In genomic region chr3:53890726-53891499, GRCh38 we compare ENCODE assay signal across 8 cellular contexts. TPM values are rescaled to one million over a fixed set of nuclear protein-coding genes. Genes with fewer than 3 reads are reported as not detected.
DNase-seq lines count a peak whose midpoint lies in the region; FAIRE-seq and TF ChIP-seq lines count a peak whose summit lies in the region.

No MANE protein-coding gene starts in this region.

- H3K9me3 Mint-ChIP-seq in H9, result no peaks in the 10 kb centered on the region; a peak in 1 of 5 replicates
- H3K9me3 Mint-ChIP-seq in brain, result peaks cover 0 to 6% (median 3%) of the 10 kb centered on the region in 5 experiments

- H2BK120ac ChIP-seq in H9 (ENCODE audit: low read depth, low read length, poor library complexity, severe bottlenecking), result peak overlapping the region; percentile 91

- H3K4ac ChIP-seq in H9 (ENCODE audit: low read depth, low read length), result peak overlapping the region; percentile 80; the same call in 1 of the 2 replicates

- H3K23me2 ChIP-seq in H9 (ENCODE audit: insufficient read length, low read depth, low read length, poor library complexity, severe bottlenecking), result peaks cover 12% of the 10 kb centered on the region

- no peak overlapping the region for H3K23ac ChIP-seq in H9 (ENCODE audit: insufficient read length, low read depth, low read length)

- no peak overlapping the region for H2AFZ ChIP-seq in H9 (ENCODE audit: low read length)

- H4K20me1 ChIP-seq in H9 (ENCODE audit: control insufficient read depth, insufficient read depth, insufficient read length), result no peaks in the 10 kb centered on the region

- H4K8ac ChIP-seq in H9 (replicated peaks; ENCODE audit: insufficient read length, low read depth, low read length), result no peak overlapping the region

- WGBS in H9 (ENCODE audit: extremely low coverage, insufficient read length, low lambda C conversion rate), result no CpG with 5 or more reads among the region's 22 CpGs

- H2BK20ac ChIP-seq in H9 (ENCODE audit: low read depth, low read length, poor library complexity, severe bottlenecking), result no peak overlapping the region

- peak overlapping the region; percentile 96 for H3K56ac ChIP-seq in H9 (ENCODE audit: insufficient read length, low read depth, low read length)

- H3K36me3 Mint-ChIP-seq in H9 (ENCODE audit: insufficient read depth in 1 of 3, low read depth in 3 of 3) (peaks cover 6 to 19% (median 19%) of the 10 kb centered on the region in 3 experiments; a peak in 5 of 7 replicates), brain (peaks cover 31% of the 10 kb centered on the region)

- peak overlapping the region; percentile 94 for H3K9ac ChIP-seq in H9 (ENCODE audit: extremely low read depth, insufficient read length, low read length)
- peak overlapping the region; percentile 94 to 99 for H3K9ac ChIP-seq in kidney (ENCODE audit: low read length in 2 of 2)

- H2BK15ac ChIP-seq in H9 (ENCODE audit: low read depth, low read length), result no peak overlapping the region

- H3K9me3 ChIP-seq in H9 (ENCODE audit: control insufficient read depth, low read depth, low read length) (no peaks in the 10 kb centered on the region), kidney (ENCODE audit: control insufficient read depth in 1 of 2, low read length in 2 of 2) (no peaks in the 10 kb centered on the region)

- H3K4me2 ChIP-seq in H9 (ENCODE audit: insufficient read depth, insufficient read length, low read length), result peak overlapping the region; percentile 94

- H3T11ph ChIP-seq in H9 (ENCODE audit: low read length), result peak overlapping the region; percentile 10

- H3K4me1 ChIP-seq in H9 (ENCODE audit: insufficient read depth, low read length) (peaks cover 2% of the 10 kb centered on the region; the same call in 1 of the 2 replicates), kidney (ENCODE audit: control insufficient read depth in 1 of 2, insufficient read depth in 1 of 2, low read depth in 1 of 2, low read length in 2 of 2) (peaks cover 0 to 9% of the 10 kb centered on the region in 2 donors)

- H3K27ac ChIP-seq in H9 (ENCODE audit: insufficient read length, low read depth, low read length) (peak overlapping the region; percentile 66), kidney (ENCODE audit: low read depth in 2 of 2, low read length in 2 of 2) (peak overlapping the region; percentile 91 to 95)

- no peak overlapping the region for H2AK5ac ChIP-seq in H9 (ENCODE audit: insufficient read length, low read length)

- no peaks in the 10 kb centered on the region for H3K27me3 ChIP-seq in H9 (ENCODE audit: insufficient read depth, low read length)

- FAIRE-seq in kidney (lab: Jason Lieb, UNC), result no peak

- peak overlapping the region; percentile 85 for H4K5ac ChIP-seq in H9 (ENCODE audit: insufficient read length, low read depth, low read length)

- no peak for TF ChIP-seq CTCF in AG10803 (conservative IDR thresholded peaks at IDR 0.05; ENCODE audit: low read length)
- TF ChIP-seq CTCF in H9 (conservative IDR thresholded peaks at IDR 0.05), result no peak
- no peak for TF ChIP-seq CTCF in brain (conservative IDR thresholded peaks at IDR 0.05)
- no peak for TF ChIP-seq CTCF in kidney (IDR thresholded peaks at IDR 0.05; ENCODE audit: borderline replicate concordance, extremely low read depth, insufficient read depth)

- H3K4me3 ChIP-seq in AG10803 (ENCODE audit: low read length), result peak overlapping the region; percentile 84
- peak overlapping the region; percentile 97 to 99 for H3K4me3 ChIP-seq in kidney (ENCODE audit: low read length in 2 of 2)

- peak overlapping the region; percentile 97 for H3K14ac ChIP-seq in H9 (ENCODE audit: insufficient read depth, low read length)

- H3K36me3 ChIP-seq in kidney (ENCODE audit: control insufficient read depth in 1 of 2, insufficient read depth in 2 of 2, low read length in 2 of 2), result peaks cover 0 to 2% of the 10 kb centered on the region in 2 donors

- H3K27ac Mint-ChIP-seq in H9 (peak overlapping the region; percentile 84 to 99 (median 92); a peak in 5 of 7 replicates), brain (peak overlapping the region; percentile 78 to 99 (median 98))

- intact Hi-C loops in kidney (cut with DNase I), result no loop called here

- H3K18ac ChIP-seq in H9 (ENCODE audit: insufficient read length, low read depth, low read length), result peak overlapping the region; percentile 93

- H2BK5ac ChIP-seq in H9 (ENCODE audit: insufficient read length, low read length), result peak overlapping the region; percentile 86

- peak overlapping the region; percentile 95 to 97 for H3K4me3 Mint-ChIP-seq in H9
- H3K4me3 Mint-ChIP-seq in brain, result peak overlapping the region; percentile 93 to 99 (median 97)

- H2BK12ac ChIP-seq in H9 (ENCODE audit: insufficient read length, low read depth, low read length), result no peak overlapping the region

- H3K27me3 Mint-ChIP-seq in H9 (ENCODE audit: low read depth) (peaks cover 20% of the 10 kb centered on the region), brain (peaks cover 23% of the 10 kb centered on the region)

- H3K79me2 ChIP-seq in H9 (ENCODE audit: insufficient read depth, low read length), result peaks cover 8% of the 10 kb centered on the region; the same call in 1 of the 2 replicates

- peaks cover 19 to 23% of the 10 kb centered on the region in 2 experiments for H3K4me1 Mint-ChIP-seq in H9
- peaks cover 60% of the 10 kb centered on the region for H3K4me1 Mint-ChIP-seq in brain

- H4K91ac ChIP-seq in H9 (ENCODE audit: insufficient read length, low read depth, low read length), result peak overlapping the region; percentile 79

- H3K79me1 ChIP-seq in H9 (ENCODE audit: insufficient read depth, low read depth, low read length, poor library complexity, severe bottlenecking), result peaks cover 5% of the 10 kb centered on the region

- DNase-seq in AG10803 (ENCODE audit: low read depth) (no peak), H9 (no peak), SW480 (ENCODE audit: low spot score) (peak; percentile 61), kidney (no peak), dedifferentiated amniotic fluid mesenchymal stem cell (ENCODE audit: extremely low spot score) (no peak), AG20443 (ENCODE audit: low spot score) (no peak)
- peak; percentile 39 for DNase-seq in stimulated activated CD4-positive, alpha-beta T cell treated with anti-CD3 and anti-CD28 coated beads, Interleukin-4, amount 100 ng/mL, for 1 hour

RNA-seq across cellular contexts. Expression of gene SELENOK, which starts 0.7 kb away (rescaled TPM):
- total RNA-seq in H9 (2021) (30.3 and 34.6 TPM in 2 replicates), kidney (51.0 TPM)
- polyA plus RNA-seq in brain (ENCODE audit: insufficient read depth, low read depth, low replicate concordance) (66.3 TPM), kidney (ENCODE audit: insufficient read depth, low read depth, low replicate concordance) (106 TPM)

RNA-seq across cellular contexts. Expression of gene ACTR8, which starts 9.0 kb away (rescaled TPM):
- 36.7 and 39.2 TPM in 2 replicates for total RNA-seq in H9 (2021)
- polyA plus RNA-seq in brain (ENCODE audit: insufficient read depth, low read depth, low replicate concordance), result 15.3 TPM
- total RNA-seq in kidney, result 29.6 TPM
- 20.4 TPM for polyA plus RNA-seq in kidney (ENCODE audit: insufficient read depth, low read depth, low replicate concordance)

RNA-seq across cellular contexts. Expression of gene IL17RB, which starts 44.5 kb away (rescaled TPM):
- total RNA-seq in H9 (2021) (8.3 and 9.8 TPM in 2 replicates), kidney (27.7 TPM)
- polyA plus RNA-seq in brain (ENCODE audit: insufficient read depth, low read depth, low replicate concordance) (8.7 TPM), kidney (ENCODE audit: insufficient read depth, low read depth, low replicate concordance) (87.4 TPM)

RNA-seq across cellular contexts. Expression of gene CHDH, which starts 44.7 kb away (rescaled TPM):
- total RNA-seq in H9 (2021) (8.2 and 11.0 TPM in 2 replicates), kidney (33.4 TPM)
- polyA plus RNA-seq in brain (ENCODE audit: insufficient read depth, low read depth, low replicate concordance) (5.5 TPM), kidney (ENCODE audit: insufficient read depth, low read depth, low replicate concordance) (26.5 TPM)

Comparison
In these comparisons a context has a peak if more than half of its experiments do, and no peak if none do; other contexts are left out.
1. DNase-seq: peak in SW480 (single experiment) and stimulated activated CD4-positive, alpha-beta T cell treated with anti-CD3 and anti-CD28 coated beads, Interleukin-4, amount 100 ng/mL, for 1 hour (single experiment); none in AG10803 (single experiment), H9 (single experiment), kidney (single experiment), dedifferentiated amniotic fluid mesenchymal stem cell (single experiment) and AG20443 (single experiment).